ENCODE assay signal across 18 cellular contexts in genomic region chr2:95352291-95353054, GRCh38. TPM values are rescaled to one million over a fixed set of nuclear protein-coding genes. Genes with fewer than 3 reads are reported as not detected.
"Had no signal": no experiment of that assay in that cellular context is flagged by ENCODE, and none has a peak within 500 bp of the region (broad histone marks: within the 10 kb centered on the region; RNA-seq: fewer than 3 reads in every experiment).

No MANE protein-coding gene starts in this region.

- H3K27me3 ChIP-seq: ovary, right lobe of liver, thyroid gland, vagina had no signal

- DNase-seq: activated CD4-positive, alpha-beta memory T cell treated with anti-CD3 and anti-CD28 coated beads, Interleukin-2, amount 10 ng/mL, durations not matched to agents 7 days and 5 days; activated CD4-positive, alpha-beta T cell treated with anti-CD3 and anti-CD28 coated beads for 48 hours; activated CD4-positive, CD25-positive, alpha-beta regulatory T cell; activated gamma-delta T cell; caudate nucleus; colonic mucosa; effector CD4-positive, alpha-beta T cell; hypothalamus; mesenchymal stem cell; SK-N-SH; stimulated activated naive CD4-positive, alpha-beta T cell; T-helper 1 cell; T-helper 9 cell; thyroid gland had no signal

- H3K4me3 ChIP-seq: colonic mucosa, ovary, right lobe of liver, thyroid gland, vagina had no signal

- H3K27ac ChIP-seq: colonic mucosa, ovary, right lobe of liver, vagina had no signal

- H3K9me3 ChIP-seq: colonic mucosa, ovary, right lobe of liver, SK-N-SH, thyroid gland, vagina had no signal

- H3K36me3 ChIP-seq: colonic mucosa, ovary, right lobe of liver, thyroid gland, vagina had no signal

- H3K4me1 ChIP-seq: colonic mucosa, right lobe of liver had no signal

- ATAC-seq: naive thymus-derived CD4-positive, alpha-beta T cell; right lobe of liver had no signal

RNA-seq across cellular contexts. Expression of gene KCNIP3, which starts 55.3 kb away (rescaled TPM):
- total RNA-seq: activated CD4-positive, alpha-beta memory T cell treated with anti-CD3 and anti-CD28 coated beads, Interleukin-2, amount 10 ng/mL, durations not matched to agents 7 days and 5 days had no signal
